24 cellular contexts compared by ENCODE assay signal in the genomic region with DNA sequence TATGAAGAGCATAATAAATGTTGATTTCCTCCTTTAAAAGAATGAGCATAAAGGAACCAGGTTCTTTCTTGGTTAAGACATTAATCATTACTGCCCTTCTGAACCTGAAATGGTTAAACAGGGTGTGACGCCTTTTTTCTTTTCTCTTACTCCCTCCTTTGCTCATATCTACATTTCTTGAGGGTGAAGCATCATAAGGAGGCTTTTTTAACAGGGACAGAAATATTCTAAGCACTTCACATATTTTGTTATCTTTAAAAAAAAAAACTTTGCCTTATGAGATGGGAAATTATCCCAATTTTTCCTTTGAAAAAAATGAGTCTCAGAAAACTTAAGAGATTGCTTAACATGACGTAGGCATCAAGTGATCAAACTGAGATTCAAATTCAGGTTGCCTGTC.
"Had no signal": no experiment of that assay in that cellular context is flagged by ENCODE, and none has a peak within 500 bp of the region (broad histone marks: within the 10 kb centered on the region; RNA-seq: fewer than 3 reads in every experiment).

No MANE protein-coding gene starts in this region.

- DNase-seq: naive thymus-derived CD8-positive, alpha-beta T cell; nephron progenitor cell; occipital lobe; ovary; posterior cingulate gyrus; psoas muscle; right cardiac atrium; right lobe of liver; sigmoid colon; small intestine; stimulated activated CD4-positive, alpha-beta T cell treated with anti-CD3 and anti-CD28 coated beads, Interleukin-15, amount 100 ng/mL, for 24 hours; stimulated activated CD4-positive, alpha-beta T cell treated with anti-CD3 and anti-CD28 coated beads, Interleukin-2, amount 100 ng/mL, for 24 hours; stimulated activated CD4-positive, alpha-beta T cell treated with anti-CD3 and anti-CD28 coated beads, Interleukin-2, amount 100 ng/mL, for 48 hours; stimulated activated CD4-positive, alpha-beta T cell treated with anti-CD3 and anti-CD28 coated beads, Interleukin-4, amount 100 ng/mL, for 24 hours; stimulated activated naive B cell treated with anti-CD40 and anti-IgM and Interleukin-4, amounts not matched to agents 10 μg/mL and 1 μg/mL and 100 μg/mL, for 72 hours; stimulated activated naive CD4-positive, alpha-beta T cell treated with Interleukin-2 at 50 U/mL for 16 hours; stomach; thyroid gland; upper lobe of left lung had no signal

- ATAC-seq: naive thymus-derived CD8-positive, alpha-beta T cell; natural killer cell treated with Interleukin-12 subunit alpha and Interleukin-12 subunit beta and Interleukin-15 and Interleukin-18, amount 100 ng/mL, for 72 hours; psoas muscle; right cardiac atrium; right lobe of liver; stimulated activated effector memory CD8-positive, alpha-beta T cell treated with anti-CD3 and anti-CD28 coated beads, Interleukin-12 subunit alpha, Interleukin-12 subunit beta, amount 100 ng/mL, for 72 hours; stimulated activated naive B cell treated with anti-CD40 and anti-IgM and Interleukin-4, amounts not matched to agents 10 μg/mL and 1 μg/mL and 100 μg/mL, for 72 hours had no signal

- H3K4me3 ChIP-seq: ovary, psoas muscle, right lobe of liver, sigmoid colon, stomach, thoracic aorta, thyroid gland, tibial nerve, upper lobe of left lung, vagina had no signal
